ENCODE assay signal across 25 cellular contexts in genomic region chr6:160331753-160332152, GRCh38. TPM values are rescaled to one million over a fixed set of nuclear protein-coding genes. Genes with fewer than 3 reads are reported as not detected.
"Had no signal": no experiment of that assay in that cellular context is flagged by ENCODE, and none has a peak within 500 bp of the region (broad histone marks: within the 10 kb centered on the region; RNA-seq: fewer than 3 reads in every experiment).

No MANE protein-coding gene starts in this region.

- H3K9me3 ChIP-seq: neutrophil, pancreas, prostate gland, right lobe of liver, sigmoid colon, stomach, thoracic aorta, thyroid gland, transverse colon, upper lobe of right lung, uterus had no signal

- H3K36me3 ChIP-seq: neutrophil, pancreas, prostate gland, right lobe of liver, sigmoid colon, stomach, thoracic aorta, thyroid gland, transverse colon, upper lobe of right lung, uterus had no signal

- DNase-seq: naive thymus-derived CD8-positive, alpha-beta T cell; nephron progenitor cell; nucleus accumbens; pancreas; right cardiac atrium; right lobe of liver; sigmoid colon; small intestine; stimulated activated CD4-positive, alpha-beta T cell treated with anti-CD3 and anti-CD28 coated beads, Interleukin-15, amount 100 ng/mL, for 24 hours; stimulated activated CD4-positive, alpha-beta T cell treated with anti-CD3 and anti-CD28 coated beads, Interleukin-2, amount 100 ng/mL, for 24 hours; stimulated activated CD4-positive, alpha-beta T cell treated with anti-CD3 and anti-CD28 coated beads, Interleukin-2, amount 100 ng/mL, for 48 hours; stimulated activated CD4-positive, alpha-beta T cell treated with anti-CD3 and anti-CD28 coated beads, Interleukin-4, amount 100 ng/mL, for 24 hours; stimulated activated naive B cell treated with anti-CD40 and anti-IgM and Interleukin-4, amounts not matched to agents 10 μg/mL and 1 μg/mL and 100 μg/mL, for 72 hours; stimulated activated naive CD4-positive, alpha-beta T cell treated with Interleukin-2 at 50 U/mL for 16 hours; thyroid gland; transverse colon; upper lobe of right lung; uterus had no signal

- H3K4me3 ChIP-seq: pancreas, prostate gland, right lobe of liver, sigmoid colon, stomach, thoracic aorta, thyroid gland, transverse colon, upper lobe of right lung, uterus had no signal

- H3K4me1 ChIP-seq: pancreas, prostate gland, right lobe of liver, sigmoid colon, stomach, thyroid gland, transverse colon, upper lobe of right lung, uterus had no signal

- H3K27me3 ChIP-seq: neutrophil, pancreas, right lobe of liver, sigmoid colon, stomach, thyroid gland, transverse colon, upper lobe of right lung, uterus had no signal

- FAIRE-seq: pancreas, small intestine had no signal

- H3K27ac ChIP-seq: neutrophil, pancreas, prostate gland, right lobe of liver, sigmoid colon, stomach, thyroid gland, transverse colon, upper lobe of right lung, uterus had no signal

- ATAC-seq: naive thymus-derived CD8-positive, alpha-beta T cell; natural killer cell treated with Interleukin-12 subunit alpha and Interleukin-12 subunit beta and Interleukin-15 and Interleukin-18, amount 100 ng/mL, for 72 hours; pancreas; right cardiac atrium; right lobe of liver; stimulated activated effector memory CD8-positive, alpha-beta T cell treated with anti-CD3 and anti-CD28 coated beads, Interleukin-12 subunit alpha, Interleukin-12 subunit beta, amount 100 ng/mL, for 72 hours; stimulated activated naive B cell treated with anti-CD40 and anti-IgM and Interleukin-4, amounts not matched to agents 10 μg/mL and 1 μg/mL and 100 μg/mL, for 72 hours; upper lobe of right lung had no signal

RNA-seq across cellular contexts. Expression of gene SLC22A3, which starts 16.4 kb away (rescaled TPM):
- total RNA-seq: naive thymus-derived CD8-positive, alpha-beta T cell; natural killer cell treated with Interleukin-12 subunit alpha and Interleukin-12 subunit beta and Interleukin-15 and Interleukin-18, amount 100 ng/mL, for 72 hours; osteocyte had no signal
- polyA plus RNA-seq: naive thymus-derived CD8-positive, alpha-beta T cell had no signal
